13 cellular contexts compared by ENCODE assay signal in the genomic region with DNA sequence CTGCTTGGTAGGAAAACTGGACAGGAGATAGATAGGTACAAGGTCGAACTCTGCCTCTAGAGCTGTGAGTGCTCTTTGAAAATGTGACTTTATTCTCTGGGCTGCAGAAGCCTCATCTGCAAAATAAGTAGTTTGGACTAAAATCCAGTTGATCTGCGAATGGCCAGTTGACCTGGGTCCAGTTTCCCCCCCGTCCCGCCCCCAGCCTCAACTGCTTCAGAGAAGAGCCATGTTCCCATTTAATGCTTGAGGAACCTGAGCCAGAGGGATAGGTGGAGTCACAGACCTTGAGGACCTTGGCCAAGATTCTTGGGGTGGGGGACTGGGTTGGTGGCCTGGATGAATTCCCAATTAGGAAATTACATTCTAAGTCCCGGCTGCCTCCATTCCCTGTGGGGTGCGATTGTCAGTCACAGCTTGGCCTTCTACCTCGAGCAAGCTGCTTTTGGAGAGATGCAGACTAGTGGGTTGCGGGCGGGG. TPM values are rescaled to one million over a fixed set of nuclear protein-coding genes. Genes with fewer than 3 reads are reported as not detected.
DNase-seq lines count a peak whose midpoint lies in the region; ATAC-seq and TF ChIP-seq lines count a peak whose summit lies in the region.
"Had no signal": no experiment of that assay in that cellular context is flagged by ENCODE, and none has a peak within 500 bp of the region (broad histone marks: within the 10 kb centered on the region; RNA-seq: fewer than 3 reads in every experiment).

No MANE protein-coding gene starts in this region.

- H3K27me3 Mint-ChIP-seq in stimulated activated naive CD8-positive, alpha-beta T cell treated with anti-CD3 and anti-CD28 coated beads, Interleukin-15, amount 100 ng/mL, for 72 hours = peaks cover 78% of the 10 kb centered on the region
- H3K27me3 Mint-ChIP-seq in endodermal cell (ENCODE audit: insufficient read depth) = peaks cover 75% of the 10 kb centered on the region
- H3K27me3 Mint-ChIP-seq in naive thymus-derived CD4-positive, alpha-beta T cell = peaks cover 9 to 50% (median 17%) of the 10 kb centered on the region in 5 donors

- no peak for DNase-seq in stimulated activated naive CD8-positive, alpha-beta T cell treated with anti-CD3 and anti-CD28 coated beads, Interleukin-15, amount 100 ng/mL, for 72 hours
- DNase-seq in stimulated activated naive CD8-positive, alpha-beta T cell treated with anti-CD3 and anti-CD28 coated beads, Interleukin-15, Interleukin-2, amounts not matched to agents 100 U/mL and 50 U/mL, for 24 hours = no peak
- DNase-seq in endodermal cell = peak; percentile 45
- DNase-seq in naive thymus-derived CD4-positive, alpha-beta T cell = no peak
- DNase-seq in T-helper 1 cell = no peak
- DNase-seq: activated CD4-positive, alpha-beta T cell treated with anti-CD3 and anti-CD28 coated beads for 4 hours; NCI-H1092 had no signal

- peaks cover 82% of the 10 kb centered on the region for H3K27me3 ChIP-seq in endodermal cell (ENCODE audit: control insufficient read depth, insufficient read depth, low read length, poor library complexity, severe bottlenecking)
- peaks cover 0 to 11% of the 10 kb centered on the region in 2 donors for H3K27me3 ChIP-seq in naive thymus-derived CD4-positive, alpha-beta T cell (ENCODE audit: control insufficient read depth in 2 of 2, insufficient read depth in 2 of 2, low read length in 2 of 2)

- no peak overlapping the region for H3K9ac ChIP-seq in endodermal cell (ENCODE audit: extremely low read depth, low read length, poor library complexity, severe bottlenecking)

- peak overlapping the region; percentile 80 to 86 for H3K4me3 Mint-ChIP-seq in stimulated activated naive CD8-positive, alpha-beta T cell treated with anti-CD3 and anti-CD28 coated beads, Interleukin-15, amount 100 ng/mL, for 72 hours
- peak overlapping the region; percentile 60 for H3K4me3 Mint-ChIP-seq in endodermal cell
- H3K4me3 Mint-ChIP-seq in naive thymus-derived CD4-positive, alpha-beta T cell = peak overlapping the region in 9 of 10 donors; percentile 50 to 85 (median 63)

- H3K9me3 Mint-ChIP-seq in stimulated activated naive CD8-positive, alpha-beta T cell treated with anti-CD3 and anti-CD28 coated beads, Interleukin-15, amount 100 ng/mL, for 72 hours = no peaks in the 10 kb centered on the region
- H3K9me3 Mint-ChIP-seq in endodermal cell = no peaks in the 10 kb centered on the region
- H3K9me3 Mint-ChIP-seq in naive thymus-derived CD4-positive, alpha-beta T cell = peaks cover 0 to 3% (median 0%) of the 10 kb centered on the region in 11 donors

- intact Hi-C loops in naive thymus-derived CD4-positive, alpha-beta T cell (cut with micrococcal nuclease) = loop anchor here (5.0 to 10.0 kb wide), 4 partner anchors 279 to 1554 kb away; a partner anchor contains a TSS

- H3K27ac ChIP-seq in endodermal cell (ENCODE audit: low read depth, low read length) = no peak overlapping the region
- no peak overlapping the region for H3K27ac ChIP-seq in naive thymus-derived CD4-positive, alpha-beta T cell (ENCODE audit: low read depth, low read length)
- H3K27ac ChIP-seq: HL-60 had no signal

- H3K9me3 ChIP-seq in endodermal cell (ENCODE audit: control insufficient read depth, low read length) = no peaks in the 10 kb centered on the region
- no peaks in the 10 kb centered on the region for H3K9me3 ChIP-seq in naive thymus-derived CD4-positive, alpha-beta T cell (ENCODE audit: control insufficient read depth in 2 of 3, low read length in 3 of 3)

- no peaks in the 10 kb centered on the region for H3K36me3 ChIP-seq in endodermal cell (ENCODE audit: control insufficient read depth, insufficient read depth, low read length)
- no peaks in the 10 kb centered on the region for H3K36me3 ChIP-seq in naive thymus-derived CD4-positive, alpha-beta T cell (ENCODE audit: control insufficient read depth in 2 of 3, insufficient read depth in 3 of 3, low read length in 3 of 3)

- H3K4me3 ChIP-seq in endodermal cell (ENCODE audit: low read length) = peak overlapping the region; percentile 80
- H3K4me3 ChIP-seq in naive thymus-derived CD4-positive, alpha-beta T cell (ENCODE audit: low read length) = no peak overlapping the region

- TF ChIP-seq CTCF in endodermal cell (conservative IDR thresholded peaks at IDR 0.05) = no peak

- peaks cover 27% of the 10 kb centered on the region for H3K4me1 Mint-ChIP-seq in stimulated activated naive CD8-positive, alpha-beta T cell treated with anti-CD3 and anti-CD28 coated beads, Interleukin-15, amount 100 ng/mL, for 72 hours
- peaks cover 10% of the 10 kb centered on the region for H3K4me1 Mint-ChIP-seq in endodermal cell
- H3K4me1 Mint-ChIP-seq in naive thymus-derived CD4-positive, alpha-beta T cell = peaks cover under 1 to 25% (median 19%) of the 10 kb centered on the region in 7 donors

- 94 to 95% methylated on average over 4 to 9 of the region's 9 CpGs for WGBS in endodermal cell (ENCODE audit: insufficient coverage in 1 of 2, insufficient read length in 1 of 2), 2 experiments

- H3K4me1 ChIP-seq in endodermal cell (ENCODE audit: control insufficient read depth, insufficient read depth, low read length) = no peaks in the 10 kb centered on the region
- peaks cover 7 to 13% of the 10 kb centered on the region in 2 donors for H3K4me1 ChIP-seq in naive thymus-derived CD4-positive, alpha-beta T cell (ENCODE audit: control insufficient read depth in 2 of 2, insufficient read depth in 2 of 2, low read length in 2 of 2)

- CTCF ChIA-PET in naive thymus-derived CD4-positive, alpha-beta T cell (lab: Charles Lee) = interaction anchor here (1.1 to 1.6 kb wide), 2 partner anchors 131 to 442 kb away, joined by 3 to 4 read pairs; no protein-coding TSS in a partner anchor

- no peaks in the 10 kb centered on the region for H3K36me3 Mint-ChIP-seq in endodermal cell (ENCODE audit: low read depth)
- no peaks in the 10 kb centered on the region for H3K36me3 Mint-ChIP-seq in naive thymus-derived CD4-positive, alpha-beta T cell

- no peak for ATAC-seq in stimulated activated naive CD8-positive, alpha-beta T cell treated with anti-CD3 and anti-CD28 coated beads, Interleukin-15, amount 100 ng/mL, for 72 hours
- ATAC-seq in stimulated activated naive CD8-positive, alpha-beta T cell treated with anti-CD3 and anti-CD28 coated beads, Interleukin-15, Interleukin-2, amounts not matched to agents 100 U/mL and 50 U/mL, for 24 hours = no peak
- no peak for ATAC-seq in naive thymus-derived CD4-positive, alpha-beta T cell
- ATAC-seq in GM19463 (IDR thresholded peaks at IDR 0.05; ENCODE audit: unreplicated experiment) = no peak
- no peak for ATAC-seq in HG02973 (IDR thresholded peaks at IDR 0.05; ENCODE audit: unreplicated experiment)
- ATAC-seq in GM18858 (IDR thresholded peaks at IDR 0.05; ENCODE audit: unreplicated experiment) = no peak

- peak overlapping the region in 1 of 2 donors; percentile 76 for H3K27ac Mint-ChIP-seq in stimulated activated naive CD8-positive, alpha-beta T cell treated with anti-CD3 and anti-CD28 coated beads, Interleukin-15, amount 100 ng/mL, for 72 hours
- H3K27ac Mint-ChIP-seq in endodermal cell = no peak overlapping the region
- no peak overlapping the region for H3K27ac Mint-ChIP-seq in naive thymus-derived CD4-positive, alpha-beta T cell

- POLR2A ChIA-PET in naive thymus-derived CD4-positive, alpha-beta T cell (lab: Charles Lee) = no interaction called here

RNA-seq across cellular contexts. Expression of a gene that starts 14.1 kb away (rescaled TPM):
- under 1 TPM in 1 of 2 donors, not detected in 1; 0.07 TPM for total RNA-seq in endodermal cell
- polyA plus RNA-seq in endodermal cell (2013, experiment 1 of 2) = 2.8 TPM
- 2.1 TPM for polyA plus RNA-seq in endodermal cell (2013, experiment 2 of 2)
- not detected for total RNA-seq in naive thymus-derived CD4-positive, alpha-beta T cell
- not detected for polyA plus RNA-seq in naive thymus-derived CD4-positive, alpha-beta T cell

RNA-seq across cellular contexts. Expression of a gene that starts 38.5 kb away (rescaled TPM):
- total RNA-seq in endodermal cell = not detected
- 1.5 TPM for polyA plus RNA-seq in endodermal cell (2013, experiment 1 of 2)
- polyA plus RNA-seq in endodermal cell (2013, experiment 2 of 2) = 1.4 TPM
- not detected for total RNA-seq in naive thymus-derived CD4-positive, alpha-beta T cell
- not detected for polyA plus RNA-seq in naive thymus-derived CD4-positive, alpha-beta T cell
- total RNA-seq: kidney epithelial cell, temporal lobe had no signal
